In genomic region chr4:108637856-108638255, GRCh38 we compare ENCODE assay signal across 26 cellular contexts. TPM values are rescaled to one million over a fixed set of nuclear protein-coding genes. Genes with fewer than 3 reads are reported as not detected.
DNase-seq lines count a peak whose midpoint lies in the region; FAIRE-seq and TF ChIP-seq lines count a peak whose summit lies in the region.
"Had no signal": no experiment of that assay in that cellular context is flagged by ENCODE, and none has a peak within 500 bp of the region (broad histone marks: within the 10 kb centered on the region; RNA-seq: fewer than 3 reads in every experiment).

No MANE protein-coding gene starts in this region.

- H3K27me3 Mint-ChIP-seq in HFFc6 (ENCODE audit: insufficient read depth) = peaks cover 4% of the 10 kb centered on the region; the same call in 1 of the 2 replicates
- H3K27me3 Mint-ChIP-seq in astrocyte (ENCODE audit: low read depth, unreplicated experiment) = no peaks in the 10 kb centered on the region
- H3K27me3 Mint-ChIP-seq: activated CD4-positive, alpha-beta memory T cell treated with anti-CD3 and anti-CD28 coated beads, Interleukin-2, amount 10 ng/mL, durations not matched to agents 7 days and 5 days; naive thymus-derived CD4-positive, alpha-beta T cell; stimulated activated naive B cell treated with anti-CD40 and anti-IgM and Interleukin-4, amounts not matched to agents 10 μg/mL and 1 μg/mL and 100 μg/mL, for 72 hours had no signal

- no peaks in the 10 kb centered on the region for H4K20me1 ChIP-seq in astrocyte (ENCODE audit: insufficient read depth, low read length)

- H2AFZ ChIP-seq in astrocyte (ENCODE audit: low read depth, low read length) = no peak overlapping the region

- H3K27ac ChIP-seq in AG04450 (ENCODE audit: low read depth, low read length) (no peak overlapping the region), astrocyte (ENCODE audit: low read depth, low read length) (no peak overlapping the region), RWPE1 (no peak overlapping the region)
- H3K27ac ChIP-seq: WERI-Rb-1 had no signal

- TF ChIP-seq CTCF in AG04450 (IDR thresholded peaks at IDR 0.05; ENCODE audit: low read depth, low read length) = 0 out of 2 replicates have a peak, but pooled peaks have one; percentile 14
- TF ChIP-seq CTCF in HFFc6 (IDR thresholded peaks at IDR 0.05) = peak; percentile 55; the same call in 1 of the 2 replicates
- TF ChIP-seq CTCF in astrocyte (IDR thresholded peaks at IDR 0.05; ENCODE audit: insufficient read depth, low read depth, low read length) = peak; percentile 10
- TF ChIP-seq CTCF in fibroblast of villous mesenchyme (IDR thresholded peaks at IDR 0.05; ENCODE audit: insufficient read depth, low read depth, low read length) = peak; percentile 42
- no peak for TF ChIP-seq CTCF in RWPE1 (conservative IDR thresholded peaks at IDR 0.05; ENCODE audit: low read depth)
- TF ChIP-seq CTCF in lower leg skin (IDR thresholded peaks at IDR 0.05) = no peak

- H3K4me3 ChIP-seq in AG04450 (ENCODE audit: low read depth, low read length) (no peak overlapping the region), astrocyte (ENCODE audit: insufficient read depth, low read depth, low read length) (no peak overlapping the region), fibroblast of villous mesenchyme (ENCODE audit: low read depth, low read length) (no peak overlapping the region), lower leg skin (ENCODE audit: low read depth, poor library complexity, severe bottlenecking) (no peak overlapping the region)
- H3K4me3 ChIP-seq: lung had no signal

- POLR2A ChIA-PET in AG04450 (lab: Yijun Ruan, JAX) = no interaction called here
- POLR2A ChIA-PET in RWPE1 (lab: Yijun Ruan, JAX; ENCODE audit: low non-redundant PET) = no interaction called here

- H3K4me3 Mint-ChIP-seq in HFFc6 = no peak overlapping the region
- H3K4me3 Mint-ChIP-seq in astrocyte (ENCODE audit: unreplicated experiment) = no peak overlapping the region
- H3K4me3 Mint-ChIP-seq: activated CD4-positive, alpha-beta memory T cell treated with anti-CD3 and anti-CD28 coated beads, Interleukin-2, amount 10 ng/mL, durations not matched to agents 7 days and 5 days; activated T-cell treated with anti-CD3 and anti-CD28 coated beads, Interleukin-2, amount 50 U/mL, for 4 hours; naive thymus-derived CD4-positive, alpha-beta T cell; stimulated activated naive B cell treated with anti-CD40 and anti-IgM and Interleukin-4, amounts not matched to agents 10 μg/mL and 1 μg/mL and 100 μg/mL, for 72 hours had no signal

- no peaks in the 10 kb centered on the region for H3K4me1 ChIP-seq in astrocyte (ENCODE audit: insufficient read depth, low read length)

- H3K4me2 ChIP-seq in astrocyte (ENCODE audit: low read length) = no peak overlapping the region

- H3K27ac Mint-ChIP-seq in HFFc6 = no peak overlapping the region
- H3K27ac Mint-ChIP-seq in astrocyte (ENCODE audit: unreplicated experiment) = no peak overlapping the region
- H3K27ac Mint-ChIP-seq: activated CD4-positive, alpha-beta memory T cell treated with anti-CD3 and anti-CD28 coated beads, Interleukin-2, amount 10 ng/mL, durations not matched to agents 7 days and 5 days; stimulated activated naive B cell treated with anti-CD40 and anti-IgM and Interleukin-4, amounts not matched to agents 10 μg/mL and 1 μg/mL and 100 μg/mL, for 72 hours had no signal

- CTCF ChIA-PET in AG04450 (lab: Charles Lee) (interaction anchor here (1.0 to 1.8 kb wide), 2 partner anchors 10 to 619 kb away, joined by 4 to 7 read pairs; no protein-coding TSS in a partner anchor), RWPE1 (lab: Yijun Ruan, JAX) (interaction anchor here (0.6 to 0.8 kb wide), 2 partner anchors 27 to 506 kb away, joined by 3 read pairs; no protein-coding TSS in a partner anchor)

- H3K36me3 ChIP-seq in astrocyte (ENCODE audit: insufficient read depth, low read length) = peaks cover 20% of the 10 kb centered on the region

- WGBS in lower leg skin, 2 donors = 48 to 52% methylated on average over 2 of the region's 2 CpGs

- peak; percentile 17 for FAIRE-seq in astrocyte (lab: Jason Lieb, UNC)
- FAIRE-seq: endometrium, GM12892, HTR-8/SVneo, RCC 7860 had no signal

- H3K27me3 ChIP-seq in AG04450 (ENCODE audit: control insufficient read depth, insufficient read depth, low read length) (no peaks in the 10 kb centered on the region), astrocyte (ENCODE audit: insufficient read depth, low read length) (no peaks in the 10 kb centered on the region)

- H3K9ac ChIP-seq in astrocyte (ENCODE audit: low read length) = no peak overlapping the region

- H3K36me3 Mint-ChIP-seq in HFFc6 (ENCODE audit: low read depth) (peaks cover 29% of the 10 kb centered on the region), astrocyte (ENCODE audit: low read depth, unreplicated experiment) (peaks cover 14% of the 10 kb centered on the region)
- H3K36me3 Mint-ChIP-seq: activated naive CD4-positive, alpha-beta T cell treated with anti-CD3 and anti-CD28 coated beads, Interleukin-2, amount 50 U/mL, for 72 hours had no signal

- H3K79me2 ChIP-seq in astrocyte (ENCODE audit: insufficient read depth, low read length) = no peaks in the 10 kb centered on the region

- no peaks in the 10 kb centered on the region for H3K9me3 ChIP-seq in AG04450 (ENCODE audit: control insufficient read depth, insufficient read depth, low read length)
- no peaks in the 10 kb centered on the region for H3K9me3 ChIP-seq in astrocyte (ENCODE audit: insufficient read depth, low read depth, low read length)

- no peak for TF ChIP-seq POLR2A in lower leg skin (IDR thresholded peaks at IDR 0.05)

- intact Hi-C loops in lower leg skin (cut with DNase I; ENCODE audit: low total_unique reads) = no loop called here

- no peaks in the 10 kb centered on the region for H3K9me3 Mint-ChIP-seq in HFFc6
- H3K9me3 Mint-ChIP-seq in astrocyte (ENCODE audit: unreplicated experiment) = no peaks in the 10 kb centered on the region
- H3K9me3 Mint-ChIP-seq: activated CD4-positive, alpha-beta memory T cell treated with anti-CD3 and anti-CD28 coated beads, Interleukin-2, amount 10 ng/mL, durations not matched to agents 7 days and 5 days; activated naive CD4-positive, alpha-beta T cell treated with anti-CD3 and anti-CD28 coated beads, Interleukin-2, amount 50 U/mL, for 72 hours; activated T-cell treated with anti-CD3 and anti-CD28 coated beads, Interleukin-2, amount 50 U/mL, for 4 hours; naive thymus-derived CD4-positive, alpha-beta T cell; stimulated activated naive B cell treated with anti-CD40 and anti-IgM and Interleukin-4, amounts not matched to agents 10 μg/mL and 1 μg/mL and 100 μg/mL, for 72 hours had no signal

- peaks cover 65% of the 10 kb centered on the region for H3K4me1 Mint-ChIP-seq in HFFc6 (ENCODE audit: low read depth)
- H3K4me1 Mint-ChIP-seq in astrocyte (ENCODE audit: low read depth, unreplicated experiment) = peaks cover 6% of the 10 kb centered on the region
- H3K4me1 Mint-ChIP-seq: activated CD4-positive, alpha-beta memory T cell treated with anti-CD3 and anti-CD28 coated beads, Interleukin-2, amount 10 ng/mL, durations not matched to agents 7 days and 5 days had no signal

- DNase-seq in AG04450 (ENCODE audit: low read depth, low spot score) (no peak), HFFc6 (no peak), astrocyte (ENCODE audit: low read depth) (no peak), fibroblast of villous mesenchyme (ENCODE audit: low read depth) (peak; percentile 16), superior temporal gyrus (ENCODE audit: extremely low spot score) (no peak), RWPE1 (ENCODE audit: low spot score) (no peak), NCI-H2029 treated with DMSO at 0.1 percent for 48 hours (lab: John Stamatoyannopoulos, UW) (no peak), lower leg skin (ENCODE audit: low spot score in 2 of 2) (no peak)
- DNase-seq: activated CD4-positive, alpha-beta memory T cell treated with anti-CD3 and anti-CD28 coated beads, Interleukin-2, amount 10 ng/mL, durations not matched to agents 7 days and 5 days; activated T-cell treated with anti-CD3 and anti-CD28 coated beads, Interleukin-2, amount 50 U/mL, for 4 hours; cerebellar nuclear complex; COR-L47; GDM1; H7; MV-4-11; naive thymus-derived CD4-positive, alpha-beta T cell; NCI-H2081 treated with DMSO at 0.1 percent for 48 hours; NCI-H69; stimulated activated naive B cell treated with anti-CD40 and anti-IgM and Interleukin-4, amounts not matched to agents 10 μg/mL and 1 μg/mL and 100 μg/mL, for 72 hours; WERI-Rb-1 had no signal

RNA-seq across cellular contexts. Expression of gene OSTC, which starts 12.5 kb away (rescaled TPM):
- polyA plus RNA-seq in AG04450 (2011; rRNA removed) = 238 and 320 TPM in 2 replicates
- 89.7 and 130 TPM in 2 replicates for polyA minus RNA-seq in AG04450 (2011; rRNA and poly(A)+ RNA removed)
- 100 to 1,000 TPM; 178 to 259 (median 189) TPM for total RNA-seq in HFFc6 (2021; fragmentation: NEBNext Ultra II Directional; extraction: Animal tissue kit (Norgen Biotek cat#: 25700))
- total RNA-seq in astrocyte (240 and 251 TPM in 2 replicates), fibroblast of villous mesenchyme (277 and 451 TPM in 2 replicates), lower leg skin (10 to 100 TPM; 21.5 to 55.3 (median 39.3) TPM)

RNA-seq across cellular contexts. Expression of gene RPL34, which starts 17.5 kb away (rescaled TPM):
- 2,621 and 2,960 TPM in 2 replicates for polyA plus RNA-seq in AG04450 (2011; rRNA removed)
- polyA minus RNA-seq in AG04450 (2011; rRNA and poly(A)+ RNA removed) = 200 and 208 TPM in 2 replicates
- 1,000 to 10,000 TPM in 1 of 6 experiments, 100 to 1,000 TPM in 5; 834 to 1,041 (median 909) TPM for total RNA-seq in HFFc6 (2021; fragmentation: NEBNext Ultra II Directional; extraction: Animal tissue kit (Norgen Biotek cat#: 25700))
- total RNA-seq in astrocyte (957 and 1,087 TPM in 2 replicates), fibroblast of villous mesenchyme (449 and 536 TPM in 2 replicates), lower leg skin (1,000 to 10,000 TPM in 2 of 4 donors, 100 to 1,000 TPM in 2; 686 to 1,455 (median 1,024) TPM)

Comparison
In these comparisons a context has a peak if more than half of its experiments do, and no peak if none do; other contexts are left out.
1. CTCF ChIP-seq: peak in AG04450 (single experiment), HFFc6 (single experiment), astrocyte (single experiment) and fibroblast of villous mesenchyme (single experiment); none in RWPE1 (single experiment) and lower leg skin (0 of 3).